Comparison of ENCODE assay signal across 9 cellular contexts in the genomic region with DNA sequence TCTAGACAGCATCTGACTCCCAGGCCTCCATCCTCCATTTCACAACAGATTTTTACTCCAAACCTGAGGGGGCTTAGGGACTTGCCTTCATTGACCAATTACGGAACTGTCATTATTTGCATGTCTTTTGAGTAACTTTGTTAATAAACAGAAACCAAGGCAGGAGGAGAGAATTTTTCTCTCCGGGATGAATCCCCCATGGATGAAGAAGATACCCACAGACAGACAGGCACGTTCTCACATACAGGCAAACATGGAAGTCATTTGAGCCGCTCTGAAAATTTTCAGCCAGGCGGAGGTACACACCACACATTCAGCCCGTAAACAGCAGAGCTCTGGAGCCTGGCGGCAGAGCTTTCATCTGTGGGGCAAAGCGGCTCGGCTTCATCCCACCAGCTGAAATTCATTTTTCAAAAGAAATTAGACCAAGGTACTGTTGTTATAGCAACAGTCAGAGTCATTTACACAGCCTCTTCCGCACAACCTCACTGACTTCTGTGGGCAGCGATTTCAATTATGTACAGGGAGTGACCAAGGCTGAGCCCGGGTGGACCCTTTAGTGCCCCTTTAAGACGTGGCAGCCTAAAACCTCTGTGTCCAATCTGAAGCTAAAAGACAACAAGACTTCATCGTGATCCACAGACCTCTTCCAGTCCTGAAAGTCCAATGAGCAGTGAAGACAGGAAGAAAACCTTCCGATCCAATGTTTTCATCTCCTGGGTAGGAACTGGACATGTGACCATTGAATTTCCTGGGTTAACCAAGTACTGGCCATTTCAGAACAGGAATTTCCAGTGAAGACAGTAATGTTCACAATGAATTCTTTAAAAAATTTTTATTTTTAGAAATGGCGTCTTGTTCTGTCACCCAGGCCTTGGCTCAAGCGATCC.
A peak's percentile ranks its signal among the peaks of the same experiment; 100 is the strongest.
DNase-seq lines count a peak whose midpoint lies in the region; ATAC-seq and TF ChIP-seq lines count a peak whose summit lies in the region.
"Had no signal": no experiment of that assay in that cellular context is flagged by ENCODE, and none has a peak within 500 bp of the region (broad histone marks: within the 10 kb centered on the region; RNA-seq: fewer than 3 reads in every experiment).

No MANE protein-coding gene starts in this region.

- no peaks in the 10 kb centered on the region for H3K36me3 ChIP-seq in muscle layer of duodenum (ENCODE audit: control insufficient read depth in 1 of 2, insufficient read depth in 2 of 2, low read length in 2 of 2)

- no peaks in the 10 kb centered on the region for H3K27me3 Mint-ChIP-seq in type B pancreatic cell
- no peaks in the 10 kb centered on the region for H3K27me3 Mint-ChIP-seq in activated CD8-positive, alpha-beta memory T cell treated with anti-CD3 and anti-CD28 coated beads, Interleukin-2, amount 10 ng/mL, durations not matched to agents 7 days and 5 days

- H3K27ac ChIP-seq in dorsolateral prefrontal cortex (peak overlapping the region in 47 of 59 donors; percentile 20 to 84 (median 67)), muscle layer of duodenum (ENCODE audit: low read length) (peak overlapping the region; percentile 74)

- no peak for ATAC-seq in HG02884 (IDR thresholded peaks at IDR 0.05; ENCODE audit: unreplicated experiment)
- ATAC-seq in activated CD8-positive, alpha-beta memory T cell treated with anti-CD3 and anti-CD28 coated beads, Interleukin-2, amount 10 ng/mL, durations not matched to agents 7 days and 5 days: no peak

- no peaks in the 10 kb centered on the region for H3K9me3 ChIP-seq in muscle layer of duodenum (ENCODE audit: control insufficient read depth in 1 of 2, low read length in 2 of 2)

- H3K27me3 ChIP-seq in dorsolateral prefrontal cortex (no peaks in the 10 kb centered on the region), muscle layer of duodenum (ENCODE audit: low read depth, low read length) (no peaks in the 10 kb centered on the region)

- peaks cover 15% of the 10 kb centered on the region for H3K9me3 Mint-ChIP-seq in type B pancreatic cell
- H3K9me3 Mint-ChIP-seq in activated CD8-positive, alpha-beta memory T cell treated with anti-CD3 and anti-CD28 coated beads, Interleukin-2, amount 10 ng/mL, durations not matched to agents 7 days and 5 days (ENCODE audit: low read depth): peaks cover 2% of the 10 kb centered on the region

- H3K36me3 Mint-ChIP-seq in type B pancreatic cell: no peaks in the 10 kb centered on the region
- H3K36me3 Mint-ChIP-seq in activated CD8-positive, alpha-beta memory T cell treated with anti-CD3 and anti-CD28 coated beads, Interleukin-2, amount 10 ng/mL, durations not matched to agents 7 days and 5 days: peaks cover 6% of the 10 kb centered on the region
- H3K36me3 Mint-ChIP-seq: IgD-negative memory B cell had no signal

- DNase-seq in NCI-H1694 (lab: John Stamatoyannopoulos, UW) (peak; percentile 11), dorsolateral prefrontal cortex (peak in 1 of 10 donors; percentile 29), type B pancreatic cell (ENCODE audit: extremely low spot score, unreplicated experiment) (no peak), GF-D8 (lab: John Stamatoyannopoulos, UW) (no peak)
- DNase-seq in activated CD8-positive, alpha-beta memory T cell treated with anti-CD3 and anti-CD28 coated beads, Interleukin-2, amount 10 ng/mL, durations not matched to agents 7 days and 5 days: no peak
- DNase-seq: activated CD4-positive, alpha-beta T cell treated with anti-CD3 and anti-CD28 coated beads for 1 hour had no signal

- H3K4me3 Mint-ChIP-seq in type B pancreatic cell: peak overlapping the region; percentile 72
- H3K4me3 Mint-ChIP-seq in activated CD8-positive, alpha-beta memory T cell treated with anti-CD3 and anti-CD28 coated beads, Interleukin-2, amount 10 ng/mL, durations not matched to agents 7 days and 5 days: no peak overlapping the region
- H3K4me3 Mint-ChIP-seq: IgD-negative memory B cell had no signal

- TF ChIP-seq CTCF in dorsolateral prefrontal cortex (IDR thresholded peaks at IDR 0.05 in 54 of 56, conservative IDR thresholded peaks at IDR 0.05 in 2 of 56; ENCODE audit: low read depth in 1 of 56, partially characterized antibody in 56 of 56) (peak in 6 of 56 donors; percentile 4 to 20 (median 10)), type B pancreatic cell (conservative IDR thresholded peaks at IDR 0.05) (no peak)

- H3K27ac Mint-ChIP-seq in type B pancreatic cell: peak overlapping the region; percentile 41
- H3K27ac Mint-ChIP-seq in activated CD8-positive, alpha-beta memory T cell treated with anti-CD3 and anti-CD28 coated beads, Interleukin-2, amount 10 ng/mL, durations not matched to agents 7 days and 5 days: no peak overlapping the region

- CTCF ChIA-PET in activated CD8-positive, alpha-beta memory T cell treated with anti-CD3 and anti-CD28 coated beads, Interleukin-2, amount 10 ng/mL, durations not matched to agents 7 days and 5 days (lab: Charles Lee): no interaction called here

- H3K4me3 ChIP-seq in dorsolateral prefrontal cortex (peak overlapping the region; percentile 8 to 70 (median 53)), muscle layer of duodenum (ENCODE audit: low read depth in 1 of 2, low read length in 2 of 2) (peak overlapping the region; percentile 59 to 60)

- intact Hi-C loops in dorsolateral prefrontal cortex (cut with DNase I): loop anchor here in 1 of 2 donors (5.0 kb wide), 1 partner anchor 100 kb away; no protein-coding TSS in a partner anchor

- H3K4me1 ChIP-seq in muscle layer of duodenum (ENCODE audit: control insufficient read depth in 1 of 2, insufficient read depth in 2 of 2, low read length in 2 of 2): no peaks in the 10 kb centered on the region

- peaks cover 43% of the 10 kb centered on the region for H3K4me1 Mint-ChIP-seq in type B pancreatic cell (ENCODE audit: unreplicated experiment)
- H3K4me1 Mint-ChIP-seq in activated CD8-positive, alpha-beta memory T cell treated with anti-CD3 and anti-CD28 coated beads, Interleukin-2, amount 10 ng/mL, durations not matched to agents 7 days and 5 days: peaks cover 42% of the 10 kb centered on the region
